13 cellular contexts compared by ENCODE assay signal in genomic region chr1:168921514-168922106, GRCh38.
DNase-seq lines count a peak whose midpoint lies in the region; ATAC-seq and TF ChIP-seq lines count a peak whose summit lies in the region.
"Had no signal": no experiment of that assay in that cellular context is flagged by ENCODE, and none has a peak within 500 bp of the region (broad histone marks: within the 10 kb centered on the region; RNA-seq: fewer than 3 reads in every experiment).

No MANE protein-coding gene starts in this region.

- H3K9me3 ChIP-seq in Panc1 (ENCODE audit: control insufficient read depth, insufficient read depth, low read depth, low read length), result no peaks in the 10 kb centered on the region; the same call in 1 of the 2 replicates
- H3K9me3 ChIP-seq in smooth muscle cell (replicated peaks; ENCODE audit: low read depth), result no peaks in the 10 kb centered on the region
- H3K9me3 ChIP-seq: SJSA1, tibial nerve had no signal

- no peaks in the 10 kb centered on the region for H3K79me2 ChIP-seq in smooth muscle cell (ENCODE audit: low read depth)

- peaks cover 11% of the 10 kb centered on the region for H3K4me1 Mint-ChIP-seq in activated CD8-positive, alpha-beta T cell treated with anti-CD3 and anti-CD28 coated beads, Interleukin-2, amount 10 ng/mL, durations not matched to agents 7 days and 5 days (ENCODE audit: low read depth)
- no peaks in the 10 kb centered on the region for H3K4me1 Mint-ChIP-seq in activated CD8-positive, alpha-beta T cell treated with anti-CD3 and anti-CD28 coated beads for 36 hours (ENCODE audit: low read depth)

- peak overlapping the region; percentile 62 for H3K27ac ChIP-seq in Panc1 (ENCODE audit: low read length)
- peak overlapping the region; percentile 47 for H3K27ac ChIP-seq in smooth muscle cell (ENCODE audit: low read depth)
- H3K27ac ChIP-seq: SJSA1 had no signal

- H3K9ac ChIP-seq in smooth muscle cell (ENCODE audit: low read depth), result no peak overlapping the region

- POLR2A ChIA-PET in activated CD8-positive, alpha-beta T cell treated with anti-CD3 and anti-CD28 coated beads, Interleukin-2, amount 10 ng/mL, durations not matched to agents 7 days and 5 days (lab: Charles Lee), result no interaction called here
- POLR2A ChIA-PET in activated CD8-positive, alpha-beta T cell treated with anti-CD3 and anti-CD28 coated beads for 36 hours (lab: Charles Lee), result no interaction called here
- POLR2A ChIA-PET in Panc1 (lab: Charles Lee), result no interaction called here

- H3F3A ChIP-seq in smooth muscle cell (ENCODE audit: low read depth), result no peaks in the 10 kb centered on the region

- no peak for TF ChIP-seq CTCF in activated CD8-positive, alpha-beta T cell treated with anti-CD3 and anti-CD28 coated beads for 36 hours (IDR thresholded peaks at IDR 0.05)
- TF ChIP-seq CTCF in Panc1 (IDR thresholded peaks at IDR 0.05) (no peak), smooth muscle cell (IDR thresholded peaks at IDR 0.05; ENCODE audit: borderline replicate concordance, insufficient read depth, poor library complexity, severe bottlenecking) (no peak)

- CTCF ChIA-PET in activated CD8-positive, alpha-beta T cell treated with anti-CD3 and anti-CD28 coated beads, Interleukin-2, amount 10 ng/mL, durations not matched to agents 7 days and 5 days (lab: Charles Lee), result interaction anchor here (1.4 to 1.6 kb wide), 2 partner anchors 9 to 88 kb away, joined by 3 read pairs; no protein-coding TSS in a partner anchor
- CTCF ChIA-PET in activated CD8-positive, alpha-beta T cell treated with anti-CD3 and anti-CD28 coated beads for 36 hours (lab: Charles Lee), result no interaction called here
- CTCF ChIA-PET in Panc1 (lab: Charles Lee), result no interaction called here

- 95% methylated on average over 4 of the region's 4 CpGs for WGBS in smooth muscle cell (ENCODE audit: low lambda C conversion rate)

- H3K9me3 Mint-ChIP-seq in activated CD8-positive, alpha-beta T cell treated with anti-CD3 and anti-CD28 coated beads, Interleukin-2, amount 10 ng/mL, durations not matched to agents 7 days and 5 days (ENCODE audit: insufficient read depth), result no peaks in the 10 kb centered on the region
- peaks cover 4% of the 10 kb centered on the region for H3K9me3 Mint-ChIP-seq in activated CD8-positive, alpha-beta T cell treated with anti-CD3 and anti-CD28 coated beads for 36 hours
- H3K9me3 Mint-ChIP-seq: effector memory CD8-positive, alpha-beta T cell had no signal

- peaks cover 19% of the 10 kb centered on the region for H3K4me1 ChIP-seq in Panc1 (ENCODE audit: control insufficient read depth, insufficient read depth, low read length)
- peaks cover 15% of the 10 kb centered on the region for H3K4me1 ChIP-seq in smooth muscle cell (ENCODE audit: low read depth)
- H3K4me1 ChIP-seq: SJSA1, tibial nerve had no signal

- peaks cover 10% of the 10 kb centered on the region for H3K27me3 Mint-ChIP-seq in activated CD8-positive, alpha-beta T cell treated with anti-CD3 and anti-CD28 coated beads, Interleukin-2, amount 10 ng/mL, durations not matched to agents 7 days and 5 days (ENCODE audit: low read depth)
- H3K27me3 Mint-ChIP-seq in activated CD8-positive, alpha-beta T cell treated with anti-CD3 and anti-CD28 coated beads for 36 hours, result peaks cover 6% of the 10 kb centered on the region

- H4K20me1 ChIP-seq in smooth muscle cell (ENCODE audit: low read depth), result no peaks in the 10 kb centered on the region

- no peaks in the 10 kb centered on the region for H3K36me3 Mint-ChIP-seq in activated CD8-positive, alpha-beta T cell treated with anti-CD3 and anti-CD28 coated beads, Interleukin-2, amount 10 ng/mL, durations not matched to agents 7 days and 5 days (ENCODE audit: low read depth)
- no peaks in the 10 kb centered on the region for H3K36me3 Mint-ChIP-seq in activated CD8-positive, alpha-beta T cell treated with anti-CD3 and anti-CD28 coated beads for 36 hours (ENCODE audit: low read depth)

- intact Hi-C loops in activated CD8-positive, alpha-beta T cell treated with anti-CD3 and anti-CD28 coated beads for 36 hours (cut with micrococcal nuclease), result no loop called here
- intact Hi-C loops in Panc1 (cut with micrococcal nuclease; ENCODE audit: unreplicated experiment), result no loop called here

- no peak for ATAC-seq in activated CD8-positive, alpha-beta T cell treated with anti-CD3 and anti-CD28 coated beads, Interleukin-2, amount 10 ng/mL, durations not matched to agents 7 days and 5 days
- ATAC-seq in activated CD8-positive, alpha-beta T cell treated with anti-CD3 and anti-CD28 coated beads for 36 hours, result no peak
- ATAC-seq in HG02610 (IDR thresholded peaks at IDR 0.05; ENCODE audit: unreplicated experiment) (peak; percentile 79), Panc1 (no peak), HG02938 (IDR thresholded peaks at IDR 0.05; ENCODE audit: unreplicated experiment) (no peak)
- ATAC-seq: effector memory CD8-positive, alpha-beta T cell had no signal

- in situ Hi-C loops in Panc1 (cut with HindIII; ENCODE audit: low pct_unique_long_range_greater_than_20kb, low sequenced_read_pairs), result no loop called here

- H3K4me3 ChIP-seq in Panc1 (ENCODE audit: low read depth in 2 of 2, low read length in 2 of 2) (no peak overlapping the region), smooth muscle cell (no peak overlapping the region)
- H3K4me3 ChIP-seq: SJSA1, tibial nerve had no signal

- no peak for DNase-seq in activated CD8-positive, alpha-beta T cell treated with anti-CD3 and anti-CD28 coated beads, Interleukin-2, amount 10 ng/mL, durations not matched to agents 7 days and 5 days
- DNase-seq in activated CD8-positive, alpha-beta T cell treated with anti-CD3 and anti-CD28 coated beads for 36 hours, result no peak
- no peak for DNase-seq in Panc1 (ENCODE audit: low read depth, low spot score)
- no peak for DNase-seq in smooth muscle cell (lab: John Stamatoyannopoulos, UW; ENCODE audit: unreplicated experiment)
- DNase-seq in NCI-H2227 treated with DMSO at 0.1 percent for 48 hours (lab: John Stamatoyannopoulos, UW), result no peak
- DNase-seq in activated gamma-delta T cell treated with Interleukin-2 at 50 U/mL for 16 hours, result no peak
- DNase-seq: activated CD4-positive, alpha-beta T cell treated with anti-CD3 and anti-CD28 coated beads, Interleukin-2, amount 50 U/mL, for 48 hours; effector memory CD8-positive, alpha-beta T cell; NCI-H2171 had no signal

- H3K27me3 ChIP-seq in Panc1 (ENCODE audit: control insufficient read depth, insufficient read depth, low read length) (no peaks in the 10 kb centered on the region), smooth muscle cell (ENCODE audit: low read depth) (no peaks in the 10 kb centered on the region)
- H3K27me3 ChIP-seq: SJSA1, tibial nerve had no signal

- peak overlapping the region; percentile 8 for H3K27ac Mint-ChIP-seq in activated CD8-positive, alpha-beta T cell treated with anti-CD3 and anti-CD28 coated beads, Interleukin-2, amount 10 ng/mL, durations not matched to agents 7 days and 5 days
- no peak overlapping the region for H3K27ac Mint-ChIP-seq in activated CD8-positive, alpha-beta T cell treated with anti-CD3 and anti-CD28 coated beads for 36 hours
- H3K27ac Mint-ChIP-seq: effector memory CD8-positive, alpha-beta T cell had no signal

- H2AFZ ChIP-seq in smooth muscle cell (ENCODE audit: low read depth), result peak overlapping the region; percentile 5

- H3K4me2 ChIP-seq in smooth muscle cell, result no peak overlapping the region

- H3K36me3 ChIP-seq in Panc1 (ENCODE audit: control insufficient read depth, insufficient read depth, low read length) (no peaks in the 10 kb centered on the region), smooth muscle cell (ENCODE audit: low read depth) (no peaks in the 10 kb centered on the region)
- H3K36me3 ChIP-seq: SJSA1, tibial nerve had no signal

- H3K4me3 Mint-ChIP-seq in activated CD8-positive, alpha-beta T cell treated with anti-CD3 and anti-CD28 coated beads, Interleukin-2, amount 10 ng/mL, durations not matched to agents 7 days and 5 days, result peak overlapping the region; percentile 32
- H3K4me3 Mint-ChIP-seq in activated CD8-positive, alpha-beta T cell treated with anti-CD3 and anti-CD28 coated beads for 36 hours, result no peak overlapping the region
- H3K4me3 Mint-ChIP-seq: effector memory CD8-positive, alpha-beta T cell had no signal

- no TSS peak for BruUV-seq in Panc1 (replicated peaks; lab: Mats Ljungman, UMichigan)
